In the genomic region with DNA sequence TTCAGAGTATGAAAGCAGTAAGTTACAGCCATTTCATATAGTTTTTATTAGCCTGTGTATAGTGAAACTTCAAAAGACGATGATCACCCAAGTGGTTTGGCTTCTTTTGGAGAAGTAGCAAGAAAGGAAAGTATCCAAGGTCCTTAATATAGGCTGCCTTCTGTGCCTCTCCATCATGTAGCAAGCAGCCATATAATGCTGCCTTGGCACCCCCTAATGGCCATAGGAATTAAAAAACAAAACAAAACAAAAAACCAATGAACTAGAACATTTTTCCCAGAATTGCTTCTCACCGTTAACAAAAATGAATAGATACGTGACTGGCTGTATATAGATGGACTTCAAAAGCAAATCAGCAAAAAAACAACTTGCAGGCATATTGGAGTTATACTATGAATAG, we compare ENCODE assay signal across 13 cellular contexts. TPM values are rescaled to one million over a fixed set of nuclear protein-coding genes. Genes with fewer than 3 reads are reported as not detected.
DNase-seq lines count a peak whose midpoint lies in the region; ATAC-seq and TF ChIP-seq lines count a peak whose summit lies in the region.
"Had no signal": no experiment of that assay in that cellular context is flagged by ENCODE, and none has a peak within 500 bp of the region (broad histone marks: within the 10 kb centered on the region; RNA-seq: fewer than 3 reads in every experiment).

No MANE protein-coding gene starts in this region.

- no peak overlapping the region for H3K4me3 Mint-ChIP-seq in CD14-positive monocyte
- H3K4me3 Mint-ChIP-seq in GM23338: no peak overlapping the region
- H3K4me3 Mint-ChIP-seq in activated CD4-positive, alpha-beta memory T cell treated with anti-CD3 and anti-CD28 coated beads, Interleukin-2, amount 10 ng/mL, durations not matched to agents 7 days and 5 days: no peak overlapping the region
- H3K4me3 Mint-ChIP-seq: stimulated activated naive B cell treated with anti-CD40 and anti-IgM and Interleukin-4, amounts not matched to agents 10 μg/mL and 1 μg/mL and 100 μg/mL, for 72 hours had no signal

- no peaks in the 10 kb centered on the region; the same call in 1 of the 2 replicates for H4K20me1 ChIP-seq in GM23338 (replicated peaks; ENCODE audit: insufficient read depth)
- peaks cover 6% of the 10 kb centered on the region for H4K20me1 ChIP-seq in PC-9 (ENCODE audit: insufficient read depth)

- H3K4me3 ChIP-seq in GM23338: no peak overlapping the region
- no peak overlapping the region for H3K4me3 ChIP-seq in PC-9
- H3K4me3 ChIP-seq: skin epidermis had no signal

- H3K27me3 Mint-ChIP-seq in CD14-positive monocyte (ENCODE audit: low read depth in 3 of 3) (peaks cover 0 to 20% (median 0%) of the 10 kb centered on the region in 3 donors), GM23338 (ENCODE audit: insufficient read depth, low read depth, poor library complexity) (peaks cover 2% of the 10 kb centered on the region)
- no peaks in the 10 kb centered on the region for H3K27me3 Mint-ChIP-seq in activated CD4-positive, alpha-beta memory T cell treated with anti-CD3 and anti-CD28 coated beads, Interleukin-2, amount 10 ng/mL, durations not matched to agents 7 days and 5 days
- H3K27me3 Mint-ChIP-seq: stimulated activated naive B cell treated with anti-CD40 and anti-IgM and Interleukin-4, amounts not matched to agents 10 μg/mL and 1 μg/mL and 100 μg/mL, for 72 hours had no signal

- H3K36me3 Mint-ChIP-seq in CD14-positive monocyte (peaks cover 44 to 59% of the 10 kb centered on the region in 2 donors), GM23338 (ENCODE audit: low read depth) (peaks cover 24% of the 10 kb centered on the region; the same call in 2 of the 3 replicates)
- peaks cover 32% of the 10 kb centered on the region for H3K36me3 Mint-ChIP-seq in activated CD4-positive, alpha-beta memory T cell treated with anti-CD3 and anti-CD28 coated beads, Interleukin-2, amount 10 ng/mL, durations not matched to agents 7 days and 5 days (ENCODE audit: low read depth)

- POLR2A ChIA-PET in PC-9 (lab: Charles Lee; ENCODE audit: unreplicated experiment): no interaction called here
- POLR2A ChIA-PET in activated CD4-positive, alpha-beta memory T cell treated with anti-CD3 and anti-CD28 coated beads, Interleukin-2, amount 10 ng/mL, durations not matched to agents 7 days and 5 days (lab: Charles Lee): no interaction called here

- H3F3A ChIP-seq in GM23338 (replicated peaks; ENCODE audit: low read depth): no peaks in the 10 kb centered on the region
- no peaks in the 10 kb centered on the region for H3F3A ChIP-seq in PC-9 (ENCODE audit: insufficient read depth, low read depth)

- TF ChIP-seq CTCF in CD14-positive monocyte (IDR thresholded peaks at IDR 0.05) (peak; percentile 18), GM23338 (conservative IDR thresholded peaks at IDR 0.05; ENCODE audit: low read depth in 2 of 2) (peak; percentile 39 to 49), PC-9 (conservative IDR thresholded peaks at IDR 0.05) (peak; percentile 65)

- intact Hi-C loops in CD14-positive monocyte (cut with micrococcal nuclease): no loop called here
- intact Hi-C loops in PC-9 (cut with micrococcal nuclease; ENCODE audit: unreplicated experiment): no loop called here
- intact Hi-C loops in head of caudate nucleus (cut with DNase I): loop anchor here (5.0 kb wide), 1 partner anchor 198 kb away; the partner anchor contains the start of gene ZBTB33

- H3K27me3 ChIP-seq in GM23338 (ENCODE audit: insufficient read depth): no peaks in the 10 kb centered on the region
- H3K27me3 ChIP-seq in PC-9 (ENCODE audit: insufficient read depth, low read depth): no peaks in the 10 kb centered on the region

- peaks cover 2% of the 10 kb centered on the region for H3K4me1 Mint-ChIP-seq in CD14-positive monocyte
- H3K4me1 Mint-ChIP-seq in GM23338: peaks cover 5% of the 10 kb centered on the region
- peaks cover 22% of the 10 kb centered on the region for H3K4me1 Mint-ChIP-seq in activated CD4-positive, alpha-beta memory T cell treated with anti-CD3 and anti-CD28 coated beads, Interleukin-2, amount 10 ng/mL, durations not matched to agents 7 days and 5 days

- H3K9me3 Mint-ChIP-seq in CD14-positive monocyte: no peaks in the 10 kb centered on the region
- no peaks in the 10 kb centered on the region for H3K9me3 Mint-ChIP-seq in GM23338
- no peaks in the 10 kb centered on the region for H3K9me3 Mint-ChIP-seq in activated CD4-positive, alpha-beta memory T cell treated with anti-CD3 and anti-CD28 coated beads, Interleukin-2, amount 10 ng/mL, durations not matched to agents 7 days and 5 days
- H3K9me3 Mint-ChIP-seq: stimulated activated naive B cell treated with anti-CD40 and anti-IgM and Interleukin-4, amounts not matched to agents 10 μg/mL and 1 μg/mL and 100 μg/mL, for 72 hours had no signal

- CTCF ChIA-PET in PC-9 (lab: Charles Lee): no interaction called here
- CTCF ChIA-PET in activated CD4-positive, alpha-beta memory T cell treated with anti-CD3 and anti-CD28 coated beads, Interleukin-2, amount 10 ng/mL, durations not matched to agents 7 days and 5 days (lab: Charles Lee): interaction anchor here (1.0 to 1.3 kb wide), 5 partner anchors 13 to 199 kb away, joined by 3 read pairs; no protein-coding TSS in a partner anchor

- H2AFZ ChIP-seq in GM23338 (no peak overlapping the region), PC-9 (no peak overlapping the region)

- H3K4me1 ChIP-seq in GM23338 (ENCODE audit: insufficient read depth) (no peaks in the 10 kb centered on the region), PC-9 (replicated peaks; ENCODE audit: insufficient read depth) (no peaks in the 10 kb centered on the region)

- no peaks in the 10 kb centered on the region for H3K79me2 ChIP-seq in GM23338 (replicated peaks; ENCODE audit: insufficient read depth)
- no peaks in the 10 kb centered on the region for H3K79me2 ChIP-seq in PC-9 (ENCODE audit: low read depth)

- H3K9me3 ChIP-seq in PC-9 (ENCODE audit: insufficient read depth, low read depth): no peaks in the 10 kb centered on the region

- DNase-seq in CD14-positive monocyte (ENCODE audit: low spot score) (no peak), GM23338 (ENCODE audit: low spot score) (peak; percentile 15), PC-9 (no peak), iPS-NIHi11 (ENCODE audit: low spot score) (peak; percentile 6), head of caudate nucleus (no peak)
- DNase-seq in activated CD4-positive, CD25-positive, alpha-beta regulatory T cell treated with anti-CD3 and anti-CD28 coated beads, Interleukin-2, amount 50 U/mL, for 72 hours: no peak
- DNase-seq in activated CD4-positive, alpha-beta memory T cell treated with anti-CD3 and anti-CD28 coated beads, Interleukin-2, amount 10 ng/mL, durations not matched to agents 7 days and 5 days: no peak
- DNase-seq: activated effector memory CD4-positive, alpha-beta T cell treated with Interleukin-2 at 50 U/mL for 16 hours; EL; stimulated activated naive B cell treated with anti-CD40 and anti-IgM and Interleukin-4, amounts not matched to agents 10 μg/mL and 1 μg/mL and 100 μg/mL, for 72 hours had no signal

- H3K9me2 ChIP-seq in GM23338 (ENCODE audit: insufficient read depth): no peaks in the 10 kb centered on the region
- no peaks in the 10 kb centered on the region for H3K9me2 ChIP-seq in PC-9 (ENCODE audit: insufficient read depth)

- ATAC-seq in GM23338: no peak
- ATAC-seq in HG03460 (IDR thresholded peaks at IDR 0.05; ENCODE audit: unreplicated experiment): no peak
- ATAC-seq: left lobe of liver; stimulated activated naive B cell treated with anti-CD40 and anti-IgM and Interleukin-4, amounts not matched to agents 10 μg/mL and 1 μg/mL and 100 μg/mL, for 72 hours had no signal

- H3K4me2 ChIP-seq in GM23338 (no peak overlapping the region), PC-9 (no peak overlapping the region)

- H3K36me3 ChIP-seq in GM23338 (ENCODE audit: insufficient read depth) (peaks cover 3% of the 10 kb centered on the region; the same call in 1 of the 2 replicates), PC-9 (ENCODE audit: low read depth) (peaks cover 20% of the 10 kb centered on the region)

- H3K27ac Mint-ChIP-seq in CD14-positive monocyte: peak overlapping the region in 1 of 7 donors; percentile 80
- H3K27ac Mint-ChIP-seq in GM23338: no peak overlapping the region
- no peak overlapping the region for H3K27ac Mint-ChIP-seq in activated CD4-positive, alpha-beta memory T cell treated with anti-CD3 and anti-CD28 coated beads, Interleukin-2, amount 10 ng/mL, durations not matched to agents 7 days and 5 days
- H3K27ac Mint-ChIP-seq: stimulated activated naive B cell treated with anti-CD40 and anti-IgM and Interleukin-4, amounts not matched to agents 10 μg/mL and 1 μg/mL and 100 μg/mL, for 72 hours had no signal

- no TSS peak for BruUV-seq in PC-9 (replicated peaks; lab: Mats Ljungman, UMichigan)

- no peak overlapping the region for H3K27ac ChIP-seq in GM23338 (ENCODE audit: low read depth)
- H3K27ac ChIP-seq in PC-9: no peak overlapping the region
- H3K27ac ChIP-seq: skin epidermis had no signal

TF ChIP-seq in GM23338, 12 proteins besides CTCF, POLR2A, EP300 and RAD21:
- TF ChIP-seq ZNF114 (CRISPR knock-in tag; IDR thresholded peaks at IDR 0.05) (no peak), EZH2 (IDR thresholded peaks at IDR 0.05; ENCODE audit: low read depth, unreplicated experiment) (no peak), EZH2phosphoT487 (IDR thresholded peaks at IDR 0.05; ENCODE audit: unreplicated experiment) (no peak)

RNA-seq across cellular contexts. Expression of gene LAMP2, which starts 18.9 kb away (rescaled TPM):
- polyA plus RNA-seq in CD14-positive monocyte (100 to 1,000 TPM; 330 to 381 TPM), GM23338 (2016; fragmentation: Nextera tagmentation; extraction: Ambion mirVana) (19.5 and 24.4 TPM in 2 replicates)
- 40.9 and 46.1 TPM in 2 replicates for total RNA-seq in GM23338 (2014; rRNA removed; shearing (Covaris generic))
- 92.4 and 123 TPM in 2 replicates for total RNA-seq in PC-9 (2021)
- total RNA-seq in activated CD4-positive, alpha-beta memory T cell treated with anti-CD3 and anti-CD28 coated beads, Interleukin-2, amount 10 ng/mL, durations not matched to agents 7 days and 5 days: 10 to 100 TPM; 59.4 to 60.3 TPM

Comparison
In these comparisons a context has a peak if more than half of its experiments do, and no peak if none do; other contexts are left out.
1. DNase-seq: peak in GM23338 (single experiment) and iPS-NIHi11 (single experiment); none in CD14-positive monocyte (single experiment), PC-9 (0 of 2), activated CD4-positive, CD25-positive, alpha-beta regulatory T cell treated with anti-CD3 and anti-CD28 coated beads, Interleukin-2, amount 50 U/mL, for 72 hours (single experiment), activated CD4-positive, alpha-beta memory T cell treated with anti-CD3 and anti-CD28 coated beads, Interleukin-2, amount 10 ng/mL, durations not matched to agents 7 days and 5 days (single experiment) and head of caudate nucleus (0 of 42).
2. Peak in every context shown above with its lines, with median percentiles within 50 percentile points of each other: CTCF ChIP-seq.